12 cellular contexts compared by ENCODE assay signal in genomic region chr9:91195372-91196012, GRCh38.
DNase-seq lines count a peak whose midpoint lies in the region; ATAC-seq and TF ChIP-seq lines count a peak whose summit lies in the region.
"Had no signal": no experiment of that assay in that cellular context is flagged by ENCODE, and none has a peak within 500 bp of the region (broad histone marks: within the 10 kb centered on the region; RNA-seq: fewer than 3 reads in every experiment).

No MANE protein-coding gene starts in this region.

- no peaks in the 10 kb centered on the region for H3K9me3 ChIP-seq in esophagus (ENCODE audit: control insufficient read depth in 2 of 2, insufficient read depth in 1 of 2, low read depth in 1 of 2, low read length in 1 of 2)

- H3K27ac Mint-ChIP-seq in nephron, result peak overlapping the region; percentile 75 to 98 (median 97)

- H3K36me3 Mint-ChIP-seq in nephron (ENCODE audit: low read depth), result peaks cover 13% of the 10 kb centered on the region

- H3K27ac ChIP-seq in esophagus (ENCODE audit: low read depth in 2 of 2, low read length in 1 of 2) (peak overlapping the region; percentile 78 to 83), urinary bladder (ENCODE audit: low read depth) (peak overlapping the region; percentile 59)

- intact Hi-C loops in cardiac septum (cut with DNase I) (loop anchor here (2.0 kb wide), 1 partner anchor 165 kb away; the partner anchor contains the start of gene AUH), left cardiac atrium (cut with DNase I) (loop anchor here in 1 of 2 donors (5.0 kb wide), 1 partner anchor 227 kb away; the partner anchor contains the start of gene NFIL3)

- peaks cover 10% of the 10 kb centered on the region for H3K9me3 Mint-ChIP-seq in nephron

- 94% methylated on average over 5 of the region's 5 CpGs for WGBS in esophagus, 2 donors
- 97% methylated on average over 5 of the region's 5 CpGs for WGBS in urinary bladder

- DNase-seq in cardiac septum (ENCODE audit: low spot score), result peak; percentile 31
- DNase-seq in left cardiac atrium, result no peak
- no peak for DNase-seq in T-helper 1 cell
- no peak for DNase-seq in SHP77 (lab: John Stamatoyannopoulos, UW)
- DNase-seq: AML-193; naive thymus-derived CD4-positive, alpha-beta T cell; NCI-H1436 had no signal

- peaks cover 70% of the 10 kb centered on the region for H3K4me1 Mint-ChIP-seq in nephron

- H3K27me3 Mint-ChIP-seq in nephron (ENCODE audit: low read depth), result peaks cover 12% of the 10 kb centered on the region
- H3K27me3 Mint-ChIP-seq: naive thymus-derived CD4-positive, alpha-beta T cell had no signal

- H3K4me1 ChIP-seq in esophagus (ENCODE audit: control insufficient read depth in 2 of 2, insufficient read depth in 2 of 2, low read length in 1 of 2), result peaks cover 0 to 17% of the 10 kb centered on the region in 2 donors
- H3K4me1 ChIP-seq in urinary bladder (ENCODE audit: insufficient read depth), result peaks cover 2% of the 10 kb centered on the region

- H3K4me3 Mint-ChIP-seq in nephron, result no peak overlapping the region

- ATAC-seq in left cardiac atrium (no peak), HG03175 (IDR thresholded peaks at IDR 0.05; ENCODE audit: unreplicated experiment) (no peak)
- ATAC-seq: naive thymus-derived CD4-positive, alpha-beta T cell had no signal

- no peaks in the 10 kb centered on the region for H3K27me3 ChIP-seq in esophagus (ENCODE audit: control insufficient read depth in 1 of 2, insufficient read depth in 2 of 2, low read length in 2 of 2)

- H3K36me3 ChIP-seq in esophagus (ENCODE audit: control insufficient read depth in 2 of 2, insufficient read depth in 2 of 2, low read length in 1 of 2) (no peaks in the 10 kb centered on the region), urinary bladder (ENCODE audit: insufficient read depth) (no peaks in the 10 kb centered on the region)

- no peak for TF ChIP-seq CTCF in nephron (IDR thresholded peaks at IDR 0.05; ENCODE audit: unreplicated experiment in 3 of 3)

- H3K4me3 ChIP-seq in esophagus (ENCODE audit: low read depth in 1 of 2, low read length in 2 of 2), result no peak overlapping the region
- no peak overlapping the region for H3K4me3 ChIP-seq in urinary bladder (ENCODE audit: low read depth, low read length)
- H3K4me3 ChIP-seq: SK-N-MC had no signal
